ENCODE assay signal across 1 cellular context in genomic region chr16:67968440-67969285, GRCh38.
TF ChIP-seq lines count a peak whose summit lies in the region.

Gene SLC12A4 (minus strand): TSS chr16:67968637. CDS start chr16:67968553, 84 bp downstream.

TF ChIP-seq in HepG2, 621 proteins besides CTCF, POLR2A, EP300 and RAD21 (continued from another document and continues in another):
- TF ChIP-seq PRDM4 (CRISPR knock-in tag; IDR thresholded peaks at IDR 0.05; ENCODE audit: borderline replicate concordance) (no peak), NR2C2 (CRISPR knock-in tag; IDR thresholded peaks at IDR 0.05; ENCODE audit: borderline replicate concordance) (peak; percentile 42; the same call in 1 of the 2 replicates), CHD4 (IDR thresholded peaks at IDR 0.05; ENCODE audit: borderline replicate concordance, low read length) (peak; percentile 80; the same call in 1 of the 2 replicates), ATF3 (CRISPR knock-in tag; IDR thresholded peaks at IDR 0.05) (peak; percentile 89), PBX3 (CRISPR knock-in tag; IDR thresholded peaks at IDR 0.05; ENCODE audit: borderline replicate concordance) (0 out of 2 replicates have a peak, but pooled peaks have one; percentile 7), PAX8 (CRISPR knock-in tag; IDR thresholded peaks at IDR 0.05; ENCODE audit: borderline replicate concordance) (peak; percentile 84; the same call in 1 of the 2 replicates), SNAPC5 (CRISPR knock-in tag; IDR thresholded peaks at IDR 0.05; ENCODE audit: borderline replicate concordance) (peak; percentile 80), GATAD1 (CRISPR knock-in tag; IDR thresholded peaks at IDR 0.05) (peak; percentile 71), GLI4 (CRISPR knock-in tag; IDR thresholded peaks at IDR 0.05; ENCODE audit: borderline replicate concordance) (peak; percentile 9; the same call in 1 of the 2 replicates), ZNF607 (CRISPR knock-in tag; IDR thresholded peaks at IDR 0.05; ENCODE audit: borderline replicate concordance) (peak; percentile 6), FUBP1 (CRISPR knock-in tag; IDR thresholded peaks at IDR 0.05; ENCODE audit: borderline replicate concordance) (0 out of 2 replicates have a peak, but pooled peaks have one; percentile 14), ZKSCAN1 (IDR thresholded peaks at IDR 0.05; ENCODE audit: low read length) (peak; percentile 43), ZC3H13 (CRISPR knock-in tag; IDR thresholded peaks at IDR 0.05) (peak; percentile 85), ZFP1 (CRISPR knock-in tag; IDR thresholded peaks at IDR 0.05) (peak; percentile 61; the same call in 1 of the 2 replicates), NCOA5 (CRISPR knock-in tag; IDR thresholded peaks at IDR 0.05) (no peak), FOXJ3 (CRISPR knock-in tag; IDR thresholded peaks at IDR 0.05; ENCODE audit: borderline replicate concordance) (no peak), HMGXB4 (CRISPR knock-in tag; IDR thresholded peaks at IDR 0.05; ENCODE audit: borderline replicate concordance in 1 of 2, low read depth in 1 of 2) (peak; percentile 49 to 74; a peak in 2 of 4 replicates), ZNF10 (CRISPR knock-in tag; IDR thresholded peaks at IDR 0.05; ENCODE audit: borderline replicate concordance, low read depth) (no peak), ZNF660 (CRISPR knock-in tag; IDR thresholded peaks at IDR 0.05; ENCODE audit: borderline replicate concordance, low read depth) (no peak), KLF16 (CRISPR knock-in tag; IDR thresholded peaks at IDR 0.05) (peak in 1 of 2 experiments; percentile 94; a peak in 2 of 4 replicates), IRF1 (CRISPR knock-in tag; IDR thresholded peaks at IDR 0.05; ENCODE audit: low read depth) (no peak; the same call in none of the 2 replicates), ZNF788 (CRISPR knock-in tag; IDR thresholded peaks at IDR 0.05; ENCODE audit: borderline replicate concordance) (peak; percentile 67; the same call in 1 of the 2 replicates), BATF2 (CRISPR knock-in tag; IDR thresholded peaks at IDR 0.05) (0 out of 2 replicates have a peak, but pooled peaks have one; percentile 22), LBX2 (CRISPR knock-in tag; IDR thresholded peaks at IDR 0.05; ENCODE audit: borderline replicate concordance) (no peak), ZNF713 (CRISPR knock-in tag; IDR thresholded peaks at IDR 0.05) (0 out of 2 replicates have a peak, but pooled peaks have one; percentile 50), GABPA (IDR thresholded peaks at IDR 0.05; ENCODE audit: low read depth, low read length) (peak; percentile 61), GABPA (CRISPR knock-in tag; IDR thresholded peaks at IDR 0.05; ENCODE audit: low read depth) (peak; percentile 65), FOXP4 (CRISPR knock-in tag; IDR thresholded peaks at IDR 0.05) (no peak; the same call in 1 of the 2 replicates), PITX1 (CRISPR knock-in tag; IDR thresholded peaks at IDR 0.05) (peak; percentile 65; the same call in 1 of the 2 replicates), UBTF (CRISPR knock-in tag; IDR thresholded peaks at IDR 0.05) (peak; percentile 35), MTA3 (CRISPR knock-in tag; IDR thresholded peaks at IDR 0.05) (no peak), FOXM1 (CRISPR knock-in tag; IDR thresholded peaks at IDR 0.05) (0 out of 2 replicates have a peak, but pooled peaks have one; percentile 1), ZSCAN9 (CRISPR knock-in tag; IDR thresholded peaks at IDR 0.05; ENCODE audit: borderline replicate concordance) (no peak; the same call in 1 of the 2 replicates), ZNF704 (CRISPR knock-in tag; IDR thresholded peaks at IDR 0.05; ENCODE audit: borderline replicate concordance) (peak; percentile 75; the same call in 1 of the 2 replicates), ZNF780A (CRISPR knock-in tag; IDR thresholded peaks at IDR 0.05) (no peak), SNAPC2 (CRISPR knock-in tag; IDR thresholded peaks at IDR 0.05) (peak; percentile 57), ZMAT3 (CRISPR knock-in tag; conservative IDR thresholded peaks at IDR 0.05) (peak; percentile 77)
